8 cellular contexts compared by ENCODE assay signal in genomic region chr6:149963462-149964242, GRCh38. TPM values are rescaled to one million over a fixed set of nuclear protein-coding genes. Genes with fewer than 3 reads are reported as not detected.
DNase-seq lines count a peak whose midpoint lies in the region; ATAC-seq, FAIRE-seq and TF ChIP-seq lines count a peak whose summit lies in the region.

Gene ULBP1, plus strand, starts transcription at chr6:149963943. Its CDS starts 107 bp downstream, at chr6:149964050.

- DNase-seq in A549 (ENCODE audit: low read depth in 1 of 2, low spot score in 1 of 2) (peak; percentile 73 to 88), RWPE1 (ENCODE audit: low spot score) (peak; percentile 88), frontal cortex (ENCODE audit: low spot score in 2 of 2) (peak; percentile 61 to 76)
- DNase-seq in activated effector memory CD4-positive, alpha-beta T cell treated with anti-CD3 and anti-CD28 coated beads, Interleukin-2, amount 50 U/mL, for 16 hours: peak; percentile 92

- TF ChIP-seq POLR2A in A549 (IDR thresholded peaks at IDR 0.05; ENCODE audit: low read length): no peak; the same call in 1 of the 2 replicates

- TF ChIP-seq CTCF in A549 (IDR thresholded peaks at IDR 0.05) (no peak), KMS-11 (conservative IDR thresholded peaks at IDR 0.05; ENCODE audit: low read depth, low read length) (no peak), RWPE1 (conservative IDR thresholded peaks at IDR 0.05; ENCODE audit: low read depth) (0 out of 2 replicates have a peak, but pooled peaks have one; percentile 14), neutrophil (IDR thresholded peaks at IDR 0.05) (no peak)

- TF ChIP-seq RAD21 in A549 (conservative IDR thresholded peaks at IDR 0.05 in 1 of 2, IDR thresholded peaks at IDR 0.05 in 1 of 2): no peak

- peak within 1 kb of the TSS; percentile 95 for H2AFZ ChIP-seq in KMS-11 (ENCODE audit: low read depth)

- CTCF ChIA-PET in A549 (lab: Yijun Ruan, JAX): interaction anchor here (0.6 kb wide), 1 partner anchor 951 kb away, joined by 3 read pairs; no protein-coding TSS in a partner anchor
- CTCF ChIA-PET in RWPE1 (lab: Yijun Ruan, JAX): interaction anchor here (0.6 to 0.9 kb wide), 3 partner anchors 44 to 432 kb away, joined by 3 to 6 read pairs (median 4); no protein-coding TSS in a partner anchor

- H4K20me1 ChIP-seq in KMS-11 (ENCODE audit: insufficient read depth): no peaks in the 10 kb centered on the region

- peaks cover 8% of the 10 kb centered on the region for H3K4me1 ChIP-seq in A549
- peaks cover 7% of the 10 kb centered on the region for H3K4me1 ChIP-seq in KMS-11 (ENCODE audit: low read depth, poor library complexity, severe bottlenecking)
- H3K4me1 ChIP-seq in neutrophil (ENCODE audit: control insufficient read depth in 1 of 2, insufficient read depth in 1 of 2, low read depth in 1 of 2, low read length in 1 of 2): peaks cover 17 to 21% of the 10 kb centered on the region in 2 experiments
- H3K4me1 ChIP-seq in subcutaneous abdominal adipose tissue (ENCODE audit: control insufficient read depth in 5 of 5, insufficient read depth in 5 of 5, low read length in 5 of 5): peaks cover 4 to 28% (median 26%) of the 10 kb centered on the region in 5 donors

- FAIRE-seq in A549 (lab: Jason Lieb, UNC) (no peak), frontal cortex (lab: Jason Lieb, UNC) (no peak)

- peak within 1 kb of the TSS; percentile 47 for H3K4me3 ChIP-seq in A549
- H3K4me3 ChIP-seq in KMS-11 (IDR thresholded peaks at IDR 0.05; ENCODE audit: insufficient read depth, low read depth, low read length): peak within 1 kb of the TSS; percentile 59
- peak within 1 kb of the TSS; percentile 59 to 70 for H3K4me3 ChIP-seq in neutrophil (ENCODE audit: low read depth in 1 of 2, low read length in 1 of 2)
- H3K4me3 ChIP-seq in subcutaneous abdominal adipose tissue (ENCODE audit: low read depth in 1 of 5, low read length in 5 of 5): peak within 1 kb of the TSS; percentile 60 to 72 (median 66)

- H3K4me2 ChIP-seq in A549 (peak within 1 kb of the TSS; percentile 93), KMS-11 (peak within 1 kb of the TSS; percentile 51; the same call in 1 of the 2 replicates)

- no peaks in the 10 kb centered on the region for H3K36me3 ChIP-seq in KMS-11 (ENCODE audit: insufficient read depth)
- H3K36me3 ChIP-seq in neutrophil: no peaks in the 10 kb centered on the region
- no peaks in the 10 kb centered on the region for H3K36me3 ChIP-seq in subcutaneous abdominal adipose tissue (ENCODE audit: control insufficient read depth in 5 of 5, insufficient read depth in 5 of 5, low read length in 5 of 5)

- POLR2A ChIA-PET in A549 (lab: Yijun Ruan, JAX): interaction anchor here (1.1 kb wide), 1 partner anchor 41 kb away, joined by 4 read pairs; no protein-coding TSS in a partner anchor
- POLR2A ChIA-PET in RWPE1 (lab: Yijun Ruan, JAX; ENCODE audit: low non-redundant PET): interaction anchor here (1.1 kb wide), 1 partner anchor 23 kb away, joined by 3 read pairs; no protein-coding TSS in a partner anchor

- H3K27me3 ChIP-seq in KMS-11 (ENCODE audit: insufficient read depth, low read depth) (no peaks in the 10 kb centered on the region), neutrophil (peaks cover 100% of the 10 kb centered on the region), subcutaneous abdominal adipose tissue (ENCODE audit: control insufficient read depth in 5 of 5, insufficient read depth in 4 of 5, low read length in 5 of 5) (peaks cover 27 to 51% (median 46%) of the 10 kb centered on the region in 5 donors)

- ATAC-seq in A549 (peak; percentile 86 to 87), GM19043 (IDR thresholded peaks at IDR 0.05; ENCODE audit: low read depth, unreplicated experiment) (peak; percentile 45)

- H3K79me2 ChIP-seq in KMS-11 (ENCODE audit: insufficient read depth, low read depth): no peaks in the 10 kb centered on the region

- H3K9me3 ChIP-seq in A549 (no peaks in the 10 kb centered on the region), neutrophil (no peaks in the 10 kb centered on the region), subcutaneous abdominal adipose tissue (ENCODE audit: control insufficient read depth in 5 of 5, low read length in 5 of 5) (no peaks in the 10 kb centered on the region)

- 10% methylated on average over 29 of the region's 57 CpGs for WGBS in A549 (ENCODE audit: missing lambda C conversion rate)

- no peak for TF ChIP-seq EP300 in A549 (IDR thresholded peaks at IDR 0.05)

- H3K9ac ChIP-seq in KMS-11: peak within 1 kb of the TSS; percentile 46
- H3K9ac ChIP-seq in subcutaneous abdominal adipose tissue (ENCODE audit: low read length in 5 of 5): peak within 1 kb of the TSS in 2 of 5 donors; percentile 13 to 56

- H3K27ac ChIP-seq in A549: peak within 1 kb of the TSS; percentile 78 to 91
- peak within 1 kb of the TSS; percentile 29; the same call in 1 of the 2 replicates for H3K27ac ChIP-seq in KMS-11
- peak within 1 kb of the TSS; percentile 72 for H3K27ac ChIP-seq in RWPE1
- H3K27ac ChIP-seq in neutrophil: no peak within 1 kb of the TSS
- H3K27ac ChIP-seq in subcutaneous abdominal adipose tissue (ENCODE audit: low read depth, low read length): no peak within 1 kb of the TSS

TF ChIP-seq in A549, 52 proteins besides CTCF, POLR2A, EP300 and RAD21 (continues in another document):
- TF ChIP-seq CBX2 (IDR thresholded peaks at IDR 0.05; ENCODE audit: borderline replicate concordance, low read depth): no peak
- TF ChIP-seq, protein P1, sequence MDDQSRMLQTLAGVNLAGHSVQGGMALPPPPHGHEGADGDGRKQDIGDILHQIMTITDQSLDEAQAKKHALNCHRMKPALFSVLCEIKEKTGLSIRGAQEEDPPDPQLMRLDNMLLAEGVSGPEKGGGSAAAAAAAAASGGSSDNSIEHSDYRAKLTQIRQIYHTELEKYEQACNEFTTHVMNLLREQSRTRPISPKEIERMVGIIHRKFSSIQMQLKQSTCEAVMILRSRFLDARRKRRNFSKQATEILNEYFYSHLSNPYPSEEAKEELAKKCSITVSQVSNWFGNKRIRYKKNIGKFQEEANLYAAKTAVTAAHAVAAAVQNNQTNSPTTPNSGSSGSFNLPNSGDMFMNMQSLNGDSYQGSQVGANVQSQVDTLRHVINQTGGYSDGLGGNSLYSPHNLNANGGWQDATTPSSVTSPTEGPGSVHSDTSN (IDR thresholded peaks at IDR 0.05): peak; percentile 59; the same call in 1 of the 2 replicates
- no peak for TF ChIP-seq EHF (CRISPR knock-in tag; IDR thresholded peaks at IDR 0.05)
- no peak for TF ChIP-seq ELK1 (IDR thresholded peaks at IDR 0.05; ENCODE audit: low read depth, low read length)
- TF ChIP-seq KDM1A (IDR thresholded peaks at IDR 0.05; ENCODE audit: low read depth): no peak
- peak; percentile 63 to 81; a peak in 3 of 4 replicates for TF ChIP-seq CEBPB (IDR thresholded peaks at IDR 0.05)
- TF ChIP-seq, protein P2, sequence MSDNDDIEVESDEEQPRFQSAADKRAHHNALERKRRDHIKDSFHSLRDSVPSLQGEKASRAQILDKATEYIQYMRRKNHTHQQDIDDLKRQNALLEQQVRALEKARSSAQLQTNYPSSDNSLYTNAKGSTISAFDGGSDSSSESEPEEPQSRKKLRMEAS (IDR thresholded peaks at IDR 0.05): peak; percentile 88
- no peak for TF ChIP-seq NPAS2 (CRISPR knock-in tag; IDR thresholded peaks at IDR 0.05; ENCODE audit: borderline replicate concordance)
- no peak for TF ChIP-seq JUNB (IDR thresholded peaks at IDR 0.05)
- TF ChIP-seq JUN (IDR thresholded peaks at IDR 0.05): peak in 1 of 2 experiments; percentile 80; a peak in 3 of 5 replicates
- TF ChIP-seq NFE2L2 (conservative IDR thresholded peaks at IDR 0.05; ENCODE audit: low read length): no peak
- TF ChIP-seq HEYL (CRISPR knock-in tag; IDR thresholded peaks at IDR 0.05): no peak
- no peak for TF ChIP-seq CHD4 (IDR thresholded peaks at IDR 0.05; ENCODE audit: borderline replicate concordance)
- TF ChIP-seq ESRRA (IDR thresholded peaks at IDR 0.05; ENCODE audit: borderline replicate concordance, low read length): no peak
- no peak for TF ChIP-seq HOXA7 (CRISPR knock-in tag; IDR thresholded peaks at IDR 0.05)
- TF ChIP-seq FOSL2 (IDR thresholded peaks at IDR 0.05): no peak
- TF ChIP-seq FOSL2 (CRISPR knock-in tag; IDR thresholded peaks at IDR 0.05): no peak
- TF ChIP-seq, protein P3, sequence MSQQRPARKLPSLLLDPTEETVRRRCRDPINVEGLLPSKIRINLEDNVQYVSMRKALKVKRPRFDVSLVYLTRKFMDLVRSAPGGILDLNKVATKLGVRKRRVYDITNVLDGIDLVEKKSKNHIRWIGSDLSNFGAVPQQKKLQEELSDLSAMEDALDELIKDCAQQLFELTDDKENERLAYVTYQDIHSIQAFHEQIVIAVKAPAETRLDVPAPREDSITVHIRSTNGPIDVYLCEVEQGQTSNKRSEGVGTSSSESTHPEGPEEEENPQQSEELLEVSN (IDR thresholded peaks at IDR 0.05; ENCODE audit: borderline replicate concordance, low read depth): peak; percentile 82
- 0 out of 3 replicates have a peak, but pooled peaks have one; percentile 45 for TF ChIP-seq BCL3 (IDR thresholded peaks at IDR 0.05)

RNA-seq across cellular contexts. Expression of gene ULBP1, which starts in this region (rescaled TPM):
- polyA plus RNA-seq in A549 (2011; rRNA removed): 5.7 and 6.6 TPM in 2 replicates
- 0.67 and 0.70 TPM in 2 replicates for polyA plus RNA-seq in A549 (2012; cell fraction: cytosol; rRNA removed)
- 0.31 and 0.36 TPM in 2 replicates for polyA plus RNA-seq in A549 (2012; cell fraction: nucleus; rRNA removed)
- polyA plus RNA-seq in A549 (2017; fragmentation: RNase III; extraction: RNeasy Plus Mini Kit Qiagen cat#74134 plus additional on column Dnase treatment): 0.89 to 1.2 TPM (median 1.1 TPM) in 3 replicates
- polyA minus RNA-seq in A549 (2011; rRNA and poly(A)+ RNA removed): 1.4 TPM in 2 replicates
- total RNA-seq in frontal cortex: 1.6 TPM

Comparison
In these comparisons a context has a peak if more than half of its experiments do, and no peak if none do; other contexts are left out.
1. H3K27ac ChIP-seq: peak in A549 (2 of 2), KMS-11 (single experiment) and RWPE1 (single experiment); none in neutrophil (single experiment) and subcutaneous abdominal adipose tissue (single experiment).
2. Peak in every context shown above with its lines, with median percentiles within 50 percentile points of each other: DNase-seq and H3K4me3 ChIP-seq.